In the genomic region with DNA sequence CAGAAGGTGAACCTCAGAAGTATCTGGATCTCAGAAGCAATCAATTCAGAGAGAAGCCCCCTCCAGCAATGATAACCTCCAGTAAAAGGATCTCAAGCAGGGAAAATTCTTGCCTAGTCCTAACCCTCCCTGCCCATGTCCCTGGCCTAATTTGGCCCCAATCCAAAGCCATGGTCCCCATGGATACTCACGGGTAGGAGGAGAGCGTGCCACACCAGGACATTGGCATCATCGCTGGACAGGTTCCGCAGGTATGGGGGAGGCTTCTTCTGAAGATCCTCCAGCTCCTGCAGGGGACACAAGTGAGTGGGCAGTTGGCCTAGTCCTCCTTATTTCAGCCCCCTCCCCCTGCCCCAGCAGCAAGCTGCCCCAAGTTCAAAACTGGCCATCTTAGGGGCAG, we compare ENCODE assay signal across 20 cellular contexts. TPM values are rescaled to one million over a fixed set of nuclear protein-coding genes. Genes with fewer than 3 reads are reported as not detected.
DNase-seq lines count a peak whose midpoint lies in the region; ATAC-seq and TF ChIP-seq lines count a peak whose summit lies in the region.
"Had no signal": no experiment of that assay in that cellular context is flagged by ENCODE, and none has a peak within 500 bp of the region (broad histone marks: within the 10 kb centered on the region; RNA-seq: fewer than 3 reads in every experiment).

No MANE protein-coding gene starts in this region.

- no peaks in the 10 kb centered on the region for H3F3A ChIP-seq in PC-9 (ENCODE audit: insufficient read depth, low read depth)

- no peaks in the 10 kb centered on the region for H4K20me1 ChIP-seq in PC-9 (ENCODE audit: insufficient read depth)

- H3K27me3 Mint-ChIP-seq in activated CD4-positive, alpha-beta T cell treated with anti-CD3 and anti-CD28 coated beads for 36 hours, result no peaks in the 10 kb centered on the region
- H3K27me3 Mint-ChIP-seq in naive thymus-derived CD4-positive, alpha-beta T cell, result no peaks in the 10 kb centered on the region

- peaks cover 32% of the 10 kb centered on the region for H3K4me1 Mint-ChIP-seq in activated CD4-positive, alpha-beta T cell treated with anti-CD3 and anti-CD28 coated beads for 36 hours
- peaks cover 35 to 54% (median 47%) of the 10 kb centered on the region in 7 donors for H3K4me1 Mint-ChIP-seq in naive thymus-derived CD4-positive, alpha-beta T cell

- no peaks in the 10 kb centered on the region for H3K9me3 Mint-ChIP-seq in activated CD4-positive, alpha-beta T cell treated with anti-CD3 and anti-CD28 coated beads for 36 hours (ENCODE audit: low read depth)
- H3K9me3 Mint-ChIP-seq in naive thymus-derived CD4-positive, alpha-beta T cell, result no peaks in the 10 kb centered on the region

- peaks cover 8% of the 10 kb centered on the region; the same call in 1 of the 2 replicates for H3K4me1 ChIP-seq in PC-9 (replicated peaks; ENCODE audit: insufficient read depth)
- peaks cover 4 to 10% of the 10 kb centered on the region in 2 donors for H3K4me1 ChIP-seq in naive thymus-derived CD4-positive, alpha-beta T cell (ENCODE audit: control insufficient read depth in 2 of 2, insufficient read depth in 2 of 2, low read length in 2 of 2)
- H3K4me1 ChIP-seq in colonic mucosa, result no peaks in the 10 kb centered on the region

- no peaks in the 10 kb centered on the region; the same call in 1 of the 2 replicates for H3K9me2 ChIP-seq in PC-9 (ENCODE audit: insufficient read depth)

- H3K9me3 ChIP-seq in PC-9 (ENCODE audit: insufficient read depth, low read depth) (no peaks in the 10 kb centered on the region), colonic mucosa (no peaks in the 10 kb centered on the region)
- H3K9me3 ChIP-seq in naive thymus-derived CD4-positive, alpha-beta T cell (ENCODE audit: control insufficient read depth in 2 of 3, low read length in 3 of 3), result no peaks in the 10 kb centered on the region

- intact Hi-C loops in activated CD4-positive, alpha-beta T cell treated with anti-CD3 and anti-CD28 coated beads for 36 hours (cut with DNase I, micrococcal nuclease), result no loop called here
- intact Hi-C loops in PC-9 (cut with micrococcal nuclease; ENCODE audit: unreplicated experiment) (no loop called here), colonic mucosa (cut with DNase I) (loop anchor here (10.0 kb wide), 1 partner anchor 245 kb away; no protein-coding TSS in a partner anchor)
- intact Hi-C loops in naive thymus-derived CD4-positive, alpha-beta T cell (cut with micrococcal nuclease), result loop anchor here in 1 of 2 donors (10.0 kb wide), 2 partner anchors 235 to 1585 kb away; partner anchors contain the start of genes FAM111A and TNKS1BP1

- DNase-seq in activated CD4-positive, alpha-beta T cell treated with anti-CD3 and anti-CD28 coated beads for 36 hours, result no peak
- no peak for DNase-seq in activated CD4-positive, alpha-beta T cell treated with anti-CD3 and anti-CD28 coated beads, Interleukin-2, amount 50 U/mL, for 4 hours
- DNase-seq in HT-29 (ENCODE audit: low spot score) (peak; percentile 53), PC-9 (peak; percentile 68 to 88), colonic mucosa (no peak), iPS-NIHi7 (ENCODE audit: extremely low spot score) (no peak)
- no peak for DNase-seq in naive thymus-derived CD4-positive, alpha-beta T cell
- DNase-seq: C1 segment of cervical spinal cord; DMS 273 treated with DMSO at 0.1 percent for 48 hours; GOT3; Karpas-422; NCI-H1105 treated with DMSO at 0.1 percent for 48 hours; NCI-H1694 treated with DMSO at 0.1 percent for 48 hours; NK-92 treated with Interleukin-12 subunit alpha and Interleukin-12 subunit beta, amount 100 ng/mL, for 24 hours; RPMI8226; SIG-M5 had no signal

- no peak for ATAC-seq in activated CD4-positive, alpha-beta T cell treated with anti-CD3 and anti-CD28 coated beads for 36 hours
- ATAC-seq in naive thymus-derived CD4-positive, alpha-beta T cell, result no peak
- ATAC-seq in HG02970 (IDR thresholded peaks at IDR 0.05; ENCODE audit: low FRiP score, unreplicated experiment), result no peak

- H3K27me3 ChIP-seq in PC-9 (ENCODE audit: insufficient read depth, low read depth), result no peaks in the 10 kb centered on the region
- no peaks in the 10 kb centered on the region for H3K27me3 ChIP-seq in naive thymus-derived CD4-positive, alpha-beta T cell (ENCODE audit: control insufficient read depth in 2 of 2, insufficient read depth in 2 of 2, low read length in 2 of 2)
- no peaks in the 10 kb centered on the region for H3K27me3 ChIP-seq in colonic mucosa

- H3K27ac ChIP-seq in PC-9 (no peak overlapping the region), colonic mucosa (no peak overlapping the region)
- H3K27ac ChIP-seq in naive thymus-derived CD4-positive, alpha-beta T cell (ENCODE audit: low read depth, low read length), result no peak overlapping the region

- H2AFZ ChIP-seq in PC-9, result no peak overlapping the region

- POLR2A ChIA-PET in activated CD4-positive, alpha-beta T cell treated with anti-CD3 and anti-CD28 coated beads for 36 hours (lab: Charles Lee), result no interaction called here
- POLR2A ChIA-PET in PC-9 (lab: Charles Lee; ENCODE audit: unreplicated experiment), result interaction anchor here (0.9 kb wide), 1 partner anchor 16 kb away, joined by 8 read pairs; no protein-coding TSS in a partner anchor
- POLR2A ChIA-PET in naive thymus-derived CD4-positive, alpha-beta T cell (lab: Charles Lee), result no interaction called here

- no peak for TF ChIP-seq CTCF in PC-9 (conservative IDR thresholded peaks at IDR 0.05)
- no peak for TF ChIP-seq CTCF in colonic mucosa (IDR thresholded peaks at IDR 0.05)

- CTCF ChIA-PET in activated CD4-positive, alpha-beta T cell treated with anti-CD3 and anti-CD28 coated beads for 36 hours (lab: Charles Lee), result interaction anchor here (1.3 to 2.6 kb wide), 2 partner anchors 8 to 84 kb away, joined by 6 to 12 read pairs; partner anchors contain the start of gene UBE2L6
- CTCF ChIA-PET in PC-9 (lab: Charles Lee), result interaction anchor here (0.6 kb wide), 1 partner anchor 72 kb away, joined by 4 read pairs; no protein-coding TSS in a partner anchor
- CTCF ChIA-PET in naive thymus-derived CD4-positive, alpha-beta T cell (lab: Charles Lee), result no interaction called here

- peak overlapping the region; percentile 19 for H3K27ac Mint-ChIP-seq in activated CD4-positive, alpha-beta T cell treated with anti-CD3 and anti-CD28 coated beads for 36 hours
- peak overlapping the region in 5 of 9 donors; percentile 6 to 55 (median 45) for H3K27ac Mint-ChIP-seq in naive thymus-derived CD4-positive, alpha-beta T cell

- H3K4me3 ChIP-seq in PC-9 (no peak overlapping the region), colonic mucosa (no peak overlapping the region)
- H3K4me3 ChIP-seq in naive thymus-derived CD4-positive, alpha-beta T cell (ENCODE audit: low read length), result no peak overlapping the region

- H3K36me3 ChIP-seq in PC-9 (ENCODE audit: low read depth) (no peaks in the 10 kb centered on the region), colonic mucosa (no peaks in the 10 kb centered on the region)
- H3K36me3 ChIP-seq in naive thymus-derived CD4-positive, alpha-beta T cell (ENCODE audit: control insufficient read depth in 2 of 3, insufficient read depth in 3 of 3, low read length in 3 of 3), result peaks cover 12 to 70% (median 21%) of the 10 kb centered on the region in 3 experiments

- 0 out of 2 replicates have a peak overlapping the region, but pooled peaks have one; percentile 45 for H3K4me2 ChIP-seq in PC-9

- H3K36me3 Mint-ChIP-seq in activated CD4-positive, alpha-beta T cell treated with anti-CD3 and anti-CD28 coated beads for 36 hours (ENCODE audit: low read depth), result peaks cover 43% of the 10 kb centered on the region
- H3K36me3 Mint-ChIP-seq in naive thymus-derived CD4-positive, alpha-beta T cell, result peaks cover 10 to 27% (median 16%) of the 10 kb centered on the region in 5 donors

- BruUV-seq in PC-9 (replicated peaks; lab: Mats Ljungman, UMichigan), result no TSS peak

- H3K9ac ChIP-seq in colonic mucosa (ENCODE audit: low read depth in 2 of 2, low read length in 2 of 2), result no peak overlapping the region

- H3K79me2 ChIP-seq in PC-9 (ENCODE audit: low read depth), result no peaks in the 10 kb centered on the region

- no peak overlapping the region for H3K4me3 Mint-ChIP-seq in activated CD4-positive, alpha-beta T cell treated with anti-CD3 and anti-CD28 coated beads for 36 hours
- no peak overlapping the region for H3K4me3 Mint-ChIP-seq in naive thymus-derived CD4-positive, alpha-beta T cell

RNA-seq across cellular contexts. Expression of gene UBE2L6, which starts 7.3 kb away (rescaled TPM):
- 100 to 1,000 TPM; 179 to 252 TPM for total RNA-seq in activated CD4-positive, alpha-beta T cell treated with anti-CD3 and anti-CD28 coated beads for 36 hours
- 1.3 and 3.5 TPM in 2 replicates for total RNA-seq in HT-29 (2014; rRNA removed; shearing (Covaris generic))
- 121 and 122 TPM in 2 replicates for total RNA-seq in PC-9 (2021)
- total RNA-seq in naive thymus-derived CD4-positive, alpha-beta T cell, result 100 to 1,000 TPM in 1 of 5 experiments, 10 to 100 TPM in 4; 51.1 to 326 (median 64.2) TPM
- 100 to 1,000 TPM; 236 to 238 TPM for polyA plus RNA-seq in naive thymus-derived CD4-positive, alpha-beta T cell
- total RNA-seq in colonic mucosa, result 10 to 100 TPM; 28.3 to 35.3 TPM

RNA-seq across cellular contexts. Expression of gene SMTNL1, which starts 22.8 kb away (rescaled TPM):
- not detected for total RNA-seq in activated CD4-positive, alpha-beta T cell treated with anti-CD3 and anti-CD28 coated beads for 36 hours
- total RNA-seq in HT-29 (2014; rRNA removed; shearing (Covaris generic)), result not detected in 2 replicates
- not detected in 2 replicates for total RNA-seq in PC-9 (2021)
- total RNA-seq in naive thymus-derived CD4-positive, alpha-beta T cell, result not detected
- under 1 TPM; 0.28 to 0.44 TPM for polyA plus RNA-seq in naive thymus-derived CD4-positive, alpha-beta T cell
- total RNA-seq in colonic mucosa, result not detected
- total RNA-seq: A673, NCI-H460, OCI-LY7 had no signal

RNA-seq across cellular contexts. Expression of gene TIMM10, which starts 29.6 kb away (rescaled TPM):
- 100 to 1,000 TPM; 124 to 158 TPM for total RNA-seq in activated CD4-positive, alpha-beta T cell treated with anti-CD3 and anti-CD28 coated beads for 36 hours
- 133 and 143 TPM in 2 replicates for total RNA-seq in HT-29 (2014; rRNA removed; shearing (Covaris generic))
- total RNA-seq in PC-9 (2021) (90.2 and 94.7 TPM in 2 replicates), colonic mucosa (10 to 100 TPM; 54.8 to 67.1 TPM)
- total RNA-seq in naive thymus-derived CD4-positive, alpha-beta T cell, result 10 to 100 TPM; 23.7 to 52.8 (median 34.7) TPM
- 10 to 100 TPM; 76.5 to 79.4 TPM for polyA plus RNA-seq in naive thymus-derived CD4-positive, alpha-beta T cell

RNA-seq across cellular contexts. Expression of gene SERPING1, which starts 37.3 kb away (rescaled TPM):
- total RNA-seq in activated CD4-positive, alpha-beta T cell treated with anti-CD3 and anti-CD28 coated beads for 36 hours, result under 1 TPM; 0.51 to 0.87 TPM
- total RNA-seq in HT-29 (2014; rRNA removed; shearing (Covaris generic)), result not detected in 2 replicates
- total RNA-seq in PC-9 (2021) (3.1 TPM in 2 replicates), colonic mucosa (10 to 100 TPM; 18.7 to 57.5 TPM)
- total RNA-seq in naive thymus-derived CD4-positive, alpha-beta T cell, result 1 to 10 TPM in 1 of 5 experiments, under 1 TPM in 2, not detected in 2; 0.21 to 3.7 (median 0.97) TPM
- polyA plus RNA-seq in naive thymus-derived CD4-positive, alpha-beta T cell, result not detected
- total RNA-seq: NCI-H460, OCI-LY7 had no signal

RNA-seq across cellular contexts. Expression of gene SLC43A1, which starts 44.6 kb away (rescaled TPM):
- total RNA-seq in activated CD4-positive, alpha-beta T cell treated with anti-CD3 and anti-CD28 coated beads for 36 hours, result 10 to 100 TPM; 27.6 to 28.7 TPM
- 47.7 and 60.8 TPM in 2 replicates for total RNA-seq in HT-29 (2014; rRNA removed; shearing (Covaris generic))
- total RNA-seq in PC-9 (2021), result 3.2 and 4.0 TPM in 2 replicates
- 10 to 100 TPM; 10.1 to 19.2 (median 16.3) TPM for total RNA-seq in naive thymus-derived CD4-positive, alpha-beta T cell
- 10 to 100 TPM; 12.7 to 15.4 TPM for polyA plus RNA-seq in naive thymus-derived CD4-positive, alpha-beta T cell
- total RNA-seq in colonic mucosa, result 10 to 100 TPM in 1 of 2 donors, 1 to 10 TPM in 1; 8.7 to 19.0 TPM

Comparison
In these comparisons a context has a peak if more than half of its experiments do, and no peak if none do; other contexts are left out.
1. DNase-seq: peak in HT-29 (single experiment) and PC-9 (2 of 2); none in activated CD4-positive, alpha-beta T cell treated with anti-CD3 and anti-CD28 coated beads for 36 hours (single experiment), activated CD4-positive, alpha-beta T cell treated with anti-CD3 and anti-CD28 coated beads, Interleukin-2, amount 50 U/mL, for 4 hours (0 of 2), naive thymus-derived CD4-positive, alpha-beta T cell (0 of 9), colonic mucosa (single experiment) and iPS-NIHi7 (single experiment).